ENCODE assay signal across 14 cellular contexts in the genomic region with DNA sequence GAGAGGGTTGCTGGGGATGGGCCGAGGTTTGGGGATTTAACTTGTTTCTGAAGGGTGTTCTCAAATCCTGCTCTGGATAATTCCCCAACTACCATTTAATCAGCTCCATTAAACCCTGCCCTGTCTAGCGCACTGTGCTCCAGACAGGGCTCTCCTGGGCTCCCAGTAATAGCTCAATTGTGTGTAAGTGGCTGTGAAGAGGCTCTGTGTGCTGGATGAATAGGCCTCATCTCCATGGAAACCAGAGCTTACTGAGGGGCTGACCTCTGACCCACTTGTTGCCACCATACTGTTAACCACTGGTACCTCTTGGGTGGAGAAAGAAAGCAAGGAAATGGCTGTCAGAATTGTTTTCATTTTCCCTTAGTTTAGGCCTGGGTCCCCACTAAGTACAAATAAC.
A peak's percentile ranks its signal among the peaks of the same experiment; 100 is the strongest.
DNase-seq lines count a peak whose midpoint lies in the region; ATAC-seq and TF ChIP-seq lines count a peak whose summit lies in the region.
"Had no signal": no experiment of that assay in that cellular context is flagged by ENCODE, and none has a peak within 500 bp of the region (broad histone marks: within the 10 kb centered on the region; RNA-seq: fewer than 3 reads in every experiment).

No MANE protein-coding gene starts in this region.

- H3K9ac ChIP-seq in iPS-20b (ENCODE audit: low read depth, low read length): no peak overlapping the region

- no peak for TF ChIP-seq CTCF in hepatocyte (IDR thresholded peaks at IDR 0.05; ENCODE audit: poor library complexity)

- H3K4me1 ChIP-seq in iPS-20b (ENCODE audit: insufficient read depth, low read length) (peaks cover 67% of the 10 kb centered on the region), hepatocyte (ENCODE audit: insufficient read depth) (peaks cover 5% of the 10 kb centered on the region)

- H3K9me3 ChIP-seq in iPS-20b (ENCODE audit: insufficient read depth, low read depth, low read length) (no peaks in the 10 kb centered on the region), hepatocyte (ENCODE audit: low read depth) (no peaks in the 10 kb centered on the region)
- H3K9me3 ChIP-seq: ovary, stomach had no signal

- H3K9me2 ChIP-seq in hepatocyte (replicated peaks; ENCODE audit: insufficient read depth): no peaks in the 10 kb centered on the region

- H3K27ac ChIP-seq in iPS-20b (ENCODE audit: low read length): no peak overlapping the region
- H3K27ac ChIP-seq in hepatocyte: no peak overlapping the region
- H3K27ac ChIP-seq: ovary, SK-N-MC, stomach had no signal

- H3K79me2 ChIP-seq in hepatocyte: peaks cover 19% of the 10 kb centered on the region

- peaks cover 9% of the 10 kb centered on the region; the same call in 1 of the 2 replicates for H3K36me3 ChIP-seq in iPS-20b (ENCODE audit: insufficient read depth, low read depth, low read length)
- H3K36me3 ChIP-seq in hepatocyte (replicated peaks; ENCODE audit: insufficient read depth, low read depth): no peaks in the 10 kb centered on the region
- H3K36me3 ChIP-seq: ovary, stomach had no signal

- H3K27me3 ChIP-seq in iPS-20b (ENCODE audit: insufficient read depth, low read length) (no peaks in the 10 kb centered on the region), hepatocyte (no peaks in the 10 kb centered on the region)
- H3K27me3 ChIP-seq: ovary had no signal

- ATAC-seq in left colon (no peak), left lobe of liver (no peak)

- no peak overlapping the region for H2AFZ ChIP-seq in hepatocyte

- peaks cover 16% of the 10 kb centered on the region for H4K20me1 ChIP-seq in hepatocyte (ENCODE audit: insufficient read depth, poor library complexity, severe bottlenecking)

- WGBS in hepatocyte (ENCODE audit: low lambda C conversion rate, missing lambda C conversion rate): 77% methylated on average over 2 of the region's 2 CpGs

- intact Hi-C loops in left colon (cut with DNase I, micrococcal nuclease): no loop called here

- H3K4me3 ChIP-seq in iPS-20b (ENCODE audit: low read length) (peak overlapping the region; percentile 7; the same call in 1 of the 2 replicates), hepatocyte (no peak overlapping the region)
- H3K4me3 ChIP-seq: ovary, SK-N-MC, stomach had no signal

- H3K4me2 ChIP-seq in hepatocyte: no peak overlapping the region

- DNase-seq in COLO668 (lab: John Stamatoyannopoulos, UW; ENCODE audit: unreplicated experiment) (peak; percentile 19), NCI-H1105 treated with DMSO at 0.1 percent for 48 hours (lab: John Stamatoyannopoulos, UW) (peak; percentile 90), NCI-H510A treated with DMSO at 0.1 percent for 48 hours (lab: John Stamatoyannopoulos, UW) (peak; percentile 62), hepatocyte (ENCODE audit: low spot score) (no peak), left colon (no peak), left lobe of liver (ENCODE audit: low spot score) (no peak), GDM1 (lab: John Stamatoyannopoulos, UW) (no peak)
- DNase-seq: activated gamma-delta T cell treated with Interleukin-2 at 50 U/mL for 16 hours; CD4-positive, alpha-beta T cell; ovary; stimulated activated CD4-positive, alpha-beta T cell treated with anti-CD3 and anti-CD28 coated beads, Interleukin-12 subunit alpha, Interleukin-12 subunit beta, amount 100 ng/mL, for 4 hours; stomach had no signal

Comparison
In these comparisons a context has a peak if more than half of its experiments do, and no peak if none do; other contexts are left out.
1. DNase-seq: peak in COLO668 (single experiment), NCI-H1105 treated with DMSO at 0.1 percent for 48 hours (single experiment) and NCI-H510A treated with DMSO at 0.1 percent for 48 hours (single experiment); none in hepatocyte (single experiment), left colon (0 of 2), left lobe of liver (single experiment) and GDM1 (single experiment).